1 cellular context compared by ENCODE assay signal in the genomic region with DNA sequence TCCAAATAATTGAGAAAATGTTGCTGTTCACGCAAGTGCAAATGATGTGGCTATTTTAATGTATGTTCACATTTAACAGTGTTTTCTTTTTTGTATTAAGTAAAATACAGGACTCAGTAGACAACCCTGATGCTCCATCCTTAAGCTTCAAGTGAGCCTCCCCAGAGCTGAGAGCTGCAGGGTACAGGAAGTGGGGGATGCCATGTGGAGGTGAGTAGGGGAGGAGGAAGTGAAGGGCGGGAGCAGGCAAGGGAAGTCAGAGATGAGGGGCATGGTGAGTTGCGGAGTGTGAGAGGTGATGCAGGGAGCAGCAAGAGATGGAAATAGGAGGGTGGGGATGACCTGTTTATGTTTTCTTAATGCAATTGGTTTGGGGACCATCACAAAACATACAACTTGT.
A peak's percentile ranks its signal among the peaks of the same experiment; 100 is the strongest.
TF ChIP-seq lines count a peak whose summit lies in the region.

No MANE protein-coding gene starts in this region.

TF ChIP-seq in K562, 482 proteins besides CTCF, POLR2A, EP300 and RAD21:
- TF ChIP-seq, protein P1, sequence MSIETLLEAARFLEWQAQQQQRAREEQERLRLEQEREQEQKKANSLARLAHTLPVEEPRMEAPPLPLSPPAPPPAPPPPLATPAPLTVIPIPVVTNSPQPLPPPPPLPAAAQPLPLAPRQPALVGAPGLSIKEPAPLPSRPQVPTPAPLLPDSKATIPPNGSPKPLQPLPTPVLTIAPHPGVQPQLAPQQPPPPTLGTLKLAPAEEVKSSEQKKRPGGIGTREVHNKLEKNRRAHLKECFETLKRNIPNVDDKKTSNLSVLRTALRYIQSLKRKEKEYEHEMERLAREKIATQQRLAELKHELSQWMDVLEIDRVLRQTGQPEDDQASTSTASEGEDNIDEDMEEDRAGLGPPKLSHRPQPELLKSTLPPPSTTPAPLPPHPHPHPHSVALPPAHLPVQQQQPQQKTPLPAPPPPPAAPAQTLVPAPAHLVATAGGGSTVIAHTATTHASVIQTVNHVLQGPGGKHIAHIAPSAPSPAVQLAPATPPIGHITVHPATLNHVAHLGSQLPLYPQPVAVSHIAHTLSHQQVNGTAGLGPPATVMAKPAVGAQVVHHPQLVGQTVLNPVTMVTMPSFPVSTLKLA (conservative IDR thresholded peaks at IDR 0.05), result no peak
- TF ChIP-seq, protein P2, sequence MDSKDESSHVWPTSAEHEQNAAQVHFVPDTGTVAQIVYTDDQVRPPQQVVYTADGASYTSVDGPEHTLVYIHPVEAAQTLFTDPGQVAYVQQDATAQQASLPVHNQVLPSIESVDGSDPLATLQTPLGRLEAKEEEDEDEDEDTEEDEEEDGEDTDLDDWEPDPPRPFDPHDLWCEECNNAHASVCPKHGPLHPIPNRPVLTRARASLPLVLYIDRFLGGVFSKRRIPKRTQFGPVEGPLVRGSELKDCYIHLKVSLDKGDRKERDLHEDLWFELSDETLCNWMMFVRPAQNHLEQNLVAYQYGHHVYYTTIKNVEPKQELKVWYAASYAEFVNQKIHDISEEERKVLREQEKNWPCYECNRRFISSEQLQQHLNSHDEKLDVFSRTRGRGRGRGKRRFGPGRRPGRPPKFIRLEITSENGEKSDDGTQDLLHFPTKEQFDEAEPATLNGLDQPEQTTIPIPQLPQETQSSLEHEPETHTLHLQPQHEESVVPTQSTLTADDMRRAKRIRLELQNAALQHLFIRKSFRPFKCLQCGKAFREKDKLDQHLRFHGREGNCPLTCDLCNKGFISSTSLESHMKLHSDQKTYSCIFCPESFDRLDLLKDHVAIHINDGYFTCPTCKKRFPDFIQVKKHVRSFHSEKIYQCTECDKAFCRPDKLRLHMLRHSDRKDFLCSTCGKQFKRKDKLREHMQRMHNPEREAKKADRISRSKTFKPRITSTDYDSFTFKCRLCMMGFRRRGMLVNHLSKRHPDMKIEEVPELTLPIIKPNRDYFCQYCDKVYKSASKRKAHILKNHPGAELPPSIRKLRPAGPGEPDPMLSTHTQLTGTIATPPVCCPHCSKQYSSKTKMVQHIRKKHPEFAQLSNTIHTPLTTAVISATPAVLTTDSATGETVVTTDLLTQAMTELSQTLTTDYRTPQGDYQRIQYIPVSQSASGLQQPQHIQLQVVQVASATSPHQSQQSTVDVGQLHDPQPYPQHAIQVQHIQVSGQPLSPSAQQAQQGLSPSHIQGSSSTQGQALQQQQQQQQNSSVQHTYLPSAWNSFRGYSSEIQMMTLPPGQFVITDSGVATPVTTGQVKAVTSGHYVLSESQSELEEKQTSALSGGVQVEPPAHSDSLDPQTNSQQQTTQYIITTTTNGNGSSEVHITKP (IDR thresholded peaks at IDR 0.05; ENCODE audit: partially characterized antibody), result peak; percentile 22
- 0 out of 2 replicates have a peak, but pooled peaks have one; percentile 8 for TF ChIP-seq SPI1 (IDR thresholded peaks at IDR 0.05; ENCODE audit: borderline replicate concordance, low read depth, low read length)
